ENCODE assay signal across 21 cellular contexts in the genomic region with DNA sequence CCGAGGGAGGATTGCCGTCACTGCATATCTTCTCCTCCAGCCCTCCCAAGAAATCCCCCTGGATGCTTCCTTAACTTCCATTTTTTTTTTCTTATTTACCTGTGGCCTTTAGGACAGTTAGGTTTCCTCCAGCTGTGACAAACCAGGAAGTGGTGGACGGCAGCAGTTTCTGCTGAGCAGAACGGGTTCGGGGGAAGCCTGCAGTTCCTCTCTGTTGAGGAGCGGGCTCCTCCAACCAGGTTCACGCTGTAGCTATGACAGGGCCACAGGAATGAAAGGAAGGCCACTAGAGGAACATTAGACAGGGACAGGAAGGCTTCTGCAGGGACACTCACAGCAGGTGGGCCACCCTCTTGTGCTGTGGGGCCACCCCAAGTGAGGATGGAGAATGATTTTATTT.
"Had no signal": no experiment of that assay in that cellular context is flagged by ENCODE, and none has a peak within 500 bp of the region (broad histone marks: within the 10 kb centered on the region; RNA-seq: fewer than 3 reads in every experiment).

No MANE protein-coding gene starts in this region.

- H3K4me1 ChIP-seq: foreskin keratinocyte, right atrium auricular region, sigmoid colon, uterus had no signal

- H3K4me3 ChIP-seq: coronary artery, mucosa of descending colon, ovary, right atrium auricular region, sigmoid colon, skin epidermis, uterus had no signal

- H3K4me3 Mint-ChIP-seq: endodermal cell; naive thymus-derived CD8-positive, alpha-beta T cell; neural crest cell; type B pancreatic cell had no signal

- H3K9me3 Mint-ChIP-seq: endodermal cell; naive thymus-derived CD8-positive, alpha-beta T cell; neural crest cell; type B pancreatic cell had no signal

- H3K4me1 Mint-ChIP-seq: naive thymus-derived CD8-positive, alpha-beta T cell had no signal

- H3K36me3 Mint-ChIP-seq: naive thymus-derived CD8-positive, alpha-beta T cell; type B pancreatic cell had no signal

- DNase-seq: effector CD4-positive, alpha-beta T cell; endodermal cell; erythroblast; mammary epithelial cell; naive thymus-derived CD8-positive, alpha-beta T cell; nucleus accumbens; ovary; sigmoid colon; stimulated activated CD4-positive, alpha-beta T cell treated with anti-CD3 and anti-CD28 coated beads, Interleukin-2, amount 100 ng/mL, for 24 hours; stimulated activated CD4-positive, alpha-beta T cell treated with anti-CD3 and anti-CD28 coated beads, Interleukin-4, amount 100 ng/mL, for 4 hours; stimulated activated naive CD4-positive, alpha-beta T cell treated with Interleukin-2 at 50 U/mL for 16 hours; uterus had no signal

- H3K27ac ChIP-seq: coronary artery, foreskin keratinocyte, ovary, right atrium auricular region, sigmoid colon, skin epidermis, uterus had no signal

- H3K27me3 ChIP-seq: foreskin keratinocyte, ovary, right atrium auricular region, sigmoid colon, uterus had no signal

- H3K27ac Mint-ChIP-seq: endodermal cell; naive thymus-derived CD8-positive, alpha-beta T cell; type B pancreatic cell had no signal

- H3K36me3 ChIP-seq: ovary, right atrium auricular region, sigmoid colon, uterus had no signal

- FAIRE-seq: endothelial cell of umbilical vein had no signal

- H3K27me3 Mint-ChIP-seq: type B pancreatic cell had no signal

- H3K9me3 ChIP-seq: mucosa of descending colon, ovary, right atrium auricular region, sigmoid colon, uterus had no signal

- ATAC-seq: foreskin keratinocyte; left lobe of liver; mucosa of descending colon; naive thymus-derived CD8-positive, alpha-beta T cell had no signal
